ENCODE assay signal across 9 cellular contexts in the genomic region with DNA sequence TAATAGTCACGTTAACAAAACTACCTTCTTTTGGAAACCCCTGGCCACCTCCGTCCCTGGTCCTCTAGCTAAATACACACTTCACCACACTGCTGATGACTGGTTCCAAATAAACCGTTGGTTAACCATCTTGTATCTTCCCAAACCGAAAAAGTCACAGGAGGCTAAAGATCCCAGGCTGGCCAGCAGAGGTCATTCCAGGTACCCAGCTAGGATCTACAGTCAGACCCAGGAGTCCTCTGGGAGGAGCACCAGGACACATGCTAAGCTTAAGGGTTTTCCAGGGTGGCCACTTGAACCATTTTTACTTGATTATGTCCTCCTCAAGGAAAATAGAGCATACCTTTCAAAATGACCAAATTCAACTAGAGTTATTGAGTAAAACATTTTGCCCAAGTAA.
DNase-seq lines count a peak whose midpoint lies in the region; ATAC-seq and TF ChIP-seq lines count a peak whose summit lies in the region.
"Had no signal": no experiment of that assay in that cellular context is flagged by ENCODE, and none has a peak within 500 bp of the region (broad histone marks: within the 10 kb centered on the region; RNA-seq: fewer than 3 reads in every experiment).

No MANE protein-coding gene starts in this region.

- H3K27ac ChIP-seq in OCI-LY7 (ENCODE audit: low read depth, low read length, poor library complexity, severe bottlenecking), result peak overlapping the region; percentile 49
- H3K27ac ChIP-seq in gastrocnemius medialis, result peak overlapping the region; percentile 56 to 70 (median 68)

- H3K4me1 Mint-ChIP-seq in effector memory CD8-positive, alpha-beta T cell (ENCODE audit: low read depth in 2 of 2), result peaks cover 70 to 93% of the 10 kb centered on the region in 2 donors

- no peak overlapping the region for H3K4me3 ChIP-seq in OCI-LY7 (ENCODE audit: low read depth, low read length, poor library complexity, severe bottlenecking)
- H3K4me3 ChIP-seq in gastrocnemius medialis, result no peak overlapping the region
- H3K4me3 ChIP-seq: stomach had no signal

- peaks cover 90% of the 10 kb centered on the region for H3K79me2 ChIP-seq in OCI-LY7 (ENCODE audit: insufficient read depth, low read depth, low read length)

- peaks cover 3% of the 10 kb centered on the region; the same call in 1 of the 2 replicates for H4K20me1 ChIP-seq in OCI-LY7 (ENCODE audit: insufficient read depth, low read length)

- POLR2A ChIA-PET in OCI-LY7 (lab: Charles Lee), result interaction anchor here (0.7 to 1.6 kb wide), 8 partner anchors 8 to 144 kb away, joined by 3 to 7 read pairs (median 3); no protein-coding TSS in a partner anchor

- H3K9me2 ChIP-seq in OCI-LY7 (ENCODE audit: insufficient read depth, low read length), result no peaks in the 10 kb centered on the region

- H3K27ac Mint-ChIP-seq in effector memory CD8-positive, alpha-beta T cell, result peak overlapping the region; percentile 97

- 0 out of 2 replicates have a peak, but pooled peaks have one; percentile 33 for TF ChIP-seq CTCF in OCI-LY7 (conservative IDR thresholded peaks at IDR 0.05; ENCODE audit: low read length)
- TF ChIP-seq CTCF in gastrocnemius medialis (IDR thresholded peaks at IDR 0.05 in 4 of 5, conservative IDR thresholded peaks at IDR 0.05 in 1 of 5), result peak in 4 of 5 experiments; percentile 8 to 46 (median 22)
- TF ChIP-seq CTCF in GM20000 (IDR thresholded peaks at IDR 0.05; ENCODE audit: extremely low read depth, missing control alignments), result no peak

- peak; percentile 23 for DNase-seq in NCI-H146 (lab: John Stamatoyannopoulos, UW)
- no peak for DNase-seq in NCI-H146 treated with DMSO at 0.1 percent for 48 hours (lab: John Stamatoyannopoulos, UW; ENCODE audit: unreplicated experiment)
- no peak for DNase-seq in OCI-LY7 (ENCODE audit: low spot score)
- no peak for DNase-seq in effector memory CD8-positive, alpha-beta T cell
- no peak for DNase-seq in gastrocnemius medialis
- DNase-seq in GM20000 (ENCODE audit: low spot score), result no peak
- DNase-seq in stimulated activated CD4-positive, alpha-beta T cell treated with anti-CD3 and anti-CD28 coated beads, Interleukin-2, amount 100 ng/mL, for 24 hours, result no peak
- DNase-seq: stomach had no signal

- no peak for ATAC-seq in effector memory CD8-positive, alpha-beta T cell (replicated peaks)
- ATAC-seq in gastrocnemius medialis, result no peak
- no peak for ATAC-seq in GM18517 (IDR thresholded peaks at IDR 0.05; ENCODE audit: unreplicated experiment)

- in situ Hi-C loops in gastrocnemius medialis (cut with MboI; ENCODE audit: low sequenced_read_pairs in 4 of 4), result loop anchor here in 1 of 4 donors (25.0 kb wide), 1 partner anchor 153 kb away; no protein-coding TSS in a partner anchor

- H3K4me1 ChIP-seq in OCI-LY7 (ENCODE audit: insufficient read depth, low read length, poor library complexity, severe bottlenecking), result peaks cover 54% of the 10 kb centered on the region
- H3K4me1 ChIP-seq in gastrocnemius medialis, result peaks cover 49 to 77% of the 10 kb centered on the region in 2 donors

- H3K4me2 ChIP-seq in OCI-LY7 (ENCODE audit: low read length), result peak overlapping the region; percentile 5; the same call in 1 of the 2 replicates

- no peak for TF ChIP-seq POLR2A in gastrocnemius medialis (IDR thresholded peaks at IDR 0.05)

- H2AFZ ChIP-seq in OCI-LY7 (ENCODE audit: low read length), result no peak overlapping the region

- no peaks in the 10 kb centered on the region for H3K27me3 ChIP-seq in gastrocnemius medialis
- H3K27me3 ChIP-seq: stomach had no signal

- CTCF ChIA-PET in OCI-LY7 (lab: Charles Lee; ENCODE audit: unreplicated experiment), result interaction anchor here (0.6 to 1.0 kb wide), 3 partner anchors 22 to 244 kb away, joined by 3 read pairs; no protein-coding TSS in a partner anchor

- H3K36me3 Mint-ChIP-seq in effector memory CD8-positive, alpha-beta T cell (ENCODE audit: insufficient read depth), result peaks cover 100% of the 10 kb centered on the region

- peaks cover 99% of the 10 kb centered on the region for H3K36me3 ChIP-seq in OCI-LY7 (ENCODE audit: insufficient read depth, low read length)
- peaks cover 0 to 29% of the 10 kb centered on the region in 2 donors for H3K36me3 ChIP-seq in gastrocnemius medialis

- no TSS peak for BruUV-seq in OCI-LY7 (replicated peaks; lab: Mats Ljungman, UMichigan)

- no peaks in the 10 kb centered on the region for H3K9me3 Mint-ChIP-seq in effector memory CD8-positive, alpha-beta T cell

- no peaks in the 10 kb centered on the region for H3K27me3 Mint-ChIP-seq in effector memory CD8-positive, alpha-beta T cell

- H3K4me3 Mint-ChIP-seq in effector memory CD8-positive, alpha-beta T cell, result peak overlapping the region; percentile 70 to 83

- intact Hi-C loops in OCI-LY7 (cut with micrococcal nuclease; ENCODE audit: unreplicated experiment), result no loop called here
- intact Hi-C loops in gastrocnemius medialis (cut with DNase I; ENCODE audit: low total_unique reads), result loop anchor here (5.0 kb wide), 2 partner anchors 38 to 143 kb away; no protein-coding TSS in a partner anchor

- H3K9me3 ChIP-seq in OCI-LY7 (ENCODE audit: low read length) (no peaks in the 10 kb centered on the region), gastrocnemius medialis (no peaks in the 10 kb centered on the region)
- H3K9me3 ChIP-seq: stomach had no signal
